ENCODE assay signal across 9 cellular contexts in the genomic region with DNA sequence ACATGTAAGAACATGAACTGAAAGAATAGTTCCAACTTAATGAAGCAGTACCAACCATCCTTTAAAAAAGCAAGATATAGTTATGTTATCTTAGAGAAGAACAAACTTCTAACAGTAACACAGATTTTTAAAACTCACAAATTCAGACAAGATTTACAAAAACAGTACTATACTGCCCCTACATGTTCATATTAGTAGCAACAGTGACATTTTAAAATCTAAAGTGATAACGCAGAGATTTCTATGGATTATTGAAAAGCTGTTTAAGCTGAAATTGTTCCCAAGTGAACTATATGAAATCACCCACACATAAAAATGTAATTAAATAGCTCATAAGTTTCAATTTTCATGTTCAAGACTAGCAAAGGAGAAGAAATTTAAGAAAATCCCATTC.
DNase-seq lines count a peak whose midpoint lies in the region; ATAC-seq and TF ChIP-seq lines count a peak whose summit lies in the region.
"Had no signal": no experiment of that assay in that cellular context is flagged by ENCODE, and none has a peak within 500 bp of the region (broad histone marks: within the 10 kb centered on the region; RNA-seq: fewer than 3 reads in every experiment).

No MANE protein-coding gene starts in this region.

- H3K27me3 Mint-ChIP-seq in CD4-positive, CD25-positive, alpha-beta regulatory T cell = no peaks in the 10 kb centered on the region
- no peaks in the 10 kb centered on the region for H3K27me3 Mint-ChIP-seq in brain

- POLR2A ChIA-PET in IMR-90 (lab: Charles Lee; ENCODE audit: unreplicated experiment) = no interaction called here

- no peaks in the 10 kb centered on the region for H3K9me3 ChIP-seq in CD4-positive, CD25-positive, alpha-beta regulatory T cell (ENCODE audit: control insufficient read depth in 2 of 2, low read length in 2 of 2)
- H3K9me3 ChIP-seq in IMR-90 (ENCODE audit: control insufficient read depth, insufficient read depth, low read length) = no peaks in the 10 kb centered on the region

- no peak overlapping the region for H3K14ac ChIP-seq in IMR-90 (replicated peaks; ENCODE audit: low read depth, low read length)

- dilution Hi-C loops in IMR-90 (cut with HindIII; ENCODE audit: low sequenced_read_pairs, unreplicated experiment) = no loop called here

- H2BK20ac ChIP-seq in IMR-90 (ENCODE audit: low read depth, low read length) = no peak overlapping the region

- H4K91ac ChIP-seq in IMR-90 (ENCODE audit: insufficient read depth, low read depth, low read length) = no peak overlapping the region

- peak in 2 of 3 donors; percentile 12 to 17 for DNase-seq in CD4-positive, CD25-positive, alpha-beta regulatory T cell
- DNase-seq in IMR-90 = peak; percentile 24
- DNase-seq in midbrain (lab: John Stamatoyannopoulos, UW) = peak; percentile 22
- no peak for DNase-seq in AG08395 (ENCODE audit: low spot score)
- no peak for DNase-seq in stimulated activated naive CD4-positive, alpha-beta T cell treated with Interleukin-2 at 50 U/mL for 16 hours (lab: John Stamatoyannopoulos, UW)
- DNase-seq in stimulated activated CD4-positive, alpha-beta T cell treated with anti-CD3 and anti-CD28 coated beads, Interleukin-2, amount 100 ng/mL, for 24 hours = no peak

- no peak overlapping the region for H2AFZ ChIP-seq in IMR-90 (replicated peaks; ENCODE audit: low read length, poor library complexity)

- no peak overlapping the region for H3K4ac ChIP-seq in IMR-90 (ENCODE audit: low read depth, low read length)

- peaks cover 18 to 43% (median 36%) of the 10 kb centered on the region in 4 donors for H3K4me1 Mint-ChIP-seq in CD4-positive, CD25-positive, alpha-beta regulatory T cell
- H3K4me1 Mint-ChIP-seq in brain = peaks cover 54% of the 10 kb centered on the region

- in situ Hi-C loops in IMR-90 (cut with MboI; ENCODE audit: low sequenced_read_pairs) = no loop called here

- no peak overlapping the region for H3K27ac ChIP-seq in CD4-positive, CD25-positive, alpha-beta regulatory T cell (ENCODE audit: insufficient read depth, low read length, poor library complexity, severe bottlenecking)
- H3K27ac ChIP-seq in IMR-90 (ENCODE audit: insufficient read depth, low read length) = no peak overlapping the region
- H3K27ac ChIP-seq: SK-N-MC had no signal

- H4K8ac ChIP-seq in IMR-90 (ENCODE audit: low read depth in 2 of 2, low read length in 2 of 2) = no peak overlapping the region

- H3K56ac ChIP-seq in IMR-90 (ENCODE audit: extremely low read depth, insufficient read depth, low read length) = no peak overlapping the region

- peaks cover 16% of the 10 kb centered on the region for H3K36me3 Mint-ChIP-seq in CD4-positive, CD25-positive, alpha-beta regulatory T cell
- peaks cover 9% of the 10 kb centered on the region for H3K36me3 Mint-ChIP-seq in brain

- H4K5ac ChIP-seq in IMR-90 (ENCODE audit: low read depth, low read length) = no peak overlapping the region

- peak; percentile 50 for TF ChIP-seq CTCF in IMR-90 (conservative IDR thresholded peaks at IDR 0.05; ENCODE audit: low read depth, low read length)
- TF ChIP-seq CTCF in brain (conservative IDR thresholded peaks at IDR 0.05) = peak; percentile 63 to 70

- H3K9ac ChIP-seq in IMR-90 (ENCODE audit: low read depth, low read length) = no peak overlapping the region

- CTCF ChIA-PET in IMR-90 (lab: Yijun Ruan, JAX) = interaction anchor here (0.7 to 1.3 kb wide), 2 partner anchors 268 to 562 kb away, joined by 3 to 4 read pairs; no protein-coding TSS in a partner anchor

- no peak for TF ChIP-seq POLR2A in IMR-90 (IDR thresholded peaks at IDR 0.05; ENCODE audit: low read depth, low read length)

- H2BK120ac ChIP-seq in IMR-90 (ENCODE audit: low read depth, low read length) = no peak overlapping the region

- no peaks in the 10 kb centered on the region for H3K27me3 ChIP-seq in CD4-positive, CD25-positive, alpha-beta regulatory T cell (ENCODE audit: control insufficient read depth, insufficient read depth, low read length)
- no peaks in the 10 kb centered on the region for H3K27me3 ChIP-seq in IMR-90 (ENCODE audit: control insufficient read depth, insufficient read depth, low read length)

- no peak overlapping the region for H3K4me3 ChIP-seq in CD4-positive, CD25-positive, alpha-beta regulatory T cell (ENCODE audit: low read depth, low read length)
- H3K4me3 ChIP-seq in IMR-90 (ENCODE audit: insufficient read depth, low read depth, low read length) = no peak overlapping the region
- H3K4me3 ChIP-seq: SK-N-MC had no signal

- no peak overlapping the region for H3K27ac Mint-ChIP-seq in CD4-positive, CD25-positive, alpha-beta regulatory T cell
- H3K27ac Mint-ChIP-seq in brain = peak overlapping the region in 2 of 5 experiments; percentile 4 to 49

- H2BK5ac ChIP-seq in IMR-90 (ENCODE audit: low read depth, low read length, poor library complexity, severe bottlenecking) = no peak overlapping the region

- no peak overlapping the region for H2AK5ac ChIP-seq in IMR-90 (ENCODE audit: low read depth, low read length)

- WGBS in IMR-90 (ENCODE audit: extremely low coverage in 2 of 2, insufficient read length in 1 of 2), 2 experiments = no CpG with 5 or more reads among the region's 1 CpG

- peaks cover 0 to 2% (median 0%) of the 10 kb centered on the region in 7 donors for H3K9me3 Mint-ChIP-seq in CD4-positive, CD25-positive, alpha-beta regulatory T cell
- H3K9me3 Mint-ChIP-seq in brain = peaks cover 0 to 4% (median 0%) of the 10 kb centered on the region in 5 experiments

- intact Hi-C loops in IMR-90 (cut with micrococcal nuclease) = loop anchor here (5.0 to 10.0 kb wide), 3 partner anchors 608 to 1008 kb away; partner anchors contain the start of gene GATB

- TF ChIP-seq RAD21 in IMR-90 (IDR thresholded peaks at IDR 0.05; ENCODE audit: low read length) = peak; percentile 51

- H3K18ac ChIP-seq in IMR-90 (ENCODE audit: low read depth, low read length) = no peak overlapping the region

- no TSS peak for BruUV-seq in IMR-90 (replicated peaks; lab: Mats Ljungman, UMichigan)

- no peak overlapping the region for H2AK9ac ChIP-seq in IMR-90 (replicated peaks; ENCODE audit: low read depth, low read length, poor library complexity)

- peaks cover 5% of the 10 kb centered on the region for H3K36me3 ChIP-seq in CD4-positive, CD25-positive, alpha-beta regulatory T cell (ENCODE audit: control insufficient read depth, insufficient read depth, low read length)
- H3K36me3 ChIP-seq in IMR-90 (ENCODE audit: control insufficient read depth, insufficient read depth, low read length) = no peaks in the 10 kb centered on the region

- H4K20me1 ChIP-seq in IMR-90 (ENCODE audit: insufficient read depth, low read length) = peaks cover 3% of the 10 kb centered on the region; the same call in 1 of the 2 replicates

- H3K23ac ChIP-seq in IMR-90 (ENCODE audit: low read depth, low read length) = no peak overlapping the region

- ATAC-seq in CD4-positive, CD25-positive, alpha-beta regulatory T cell (ENCODE audit: low read depth in 2 of 2) = no peak
- 0 out of 2 replicates have a peak, but pooled peaks have one; percentile 56 for ATAC-seq in IMR-90 (ENCODE audit: low read depth)
- ATAC-seq in GM18858 (IDR thresholded peaks at IDR 0.05; ENCODE audit: unreplicated experiment) = no peak

- no peak overlapping the region for H2BK15ac ChIP-seq in IMR-90 (ENCODE audit: low read depth, low read length)

- H3K79me1 ChIP-seq in IMR-90 (ENCODE audit: low read depth in 1 of 2, low read length in 2 of 2) = peaks cover 13 to 15% of the 10 kb centered on the region in 2 experiments; a peak in 2 of 4 replicates

- H3K9me1 ChIP-seq in IMR-90 (ENCODE audit: insufficient read depth, low read length) = peaks cover 3% of the 10 kb centered on the region; the same call in 1 of the 2 replicates

- H3K4me2 ChIP-seq in IMR-90 (ENCODE audit: low read depth, low read length) = no peak overlapping the region

- H3K4me1 ChIP-seq in CD4-positive, CD25-positive, alpha-beta regulatory T cell (ENCODE audit: control insufficient read depth, insufficient read depth, low read length, poor library complexity, severe bottlenecking) = peaks cover 12% of the 10 kb centered on the region
- peaks cover 3% of the 10 kb centered on the region; the same call in 1 of the 2 replicates for H3K4me1 ChIP-seq in IMR-90 (ENCODE audit: control insufficient read depth, insufficient read depth, low read length)

- no peak overlapping the region for H3K4me3 Mint-ChIP-seq in CD4-positive, CD25-positive, alpha-beta regulatory T cell
- H3K4me3 Mint-ChIP-seq in brain = no peak overlapping the region

TF ChIP-seq in IMR-90, 13 proteins besides CTCF, POLR2A, EP300 and RAD21:
- TF ChIP-seq MAZ (IDR thresholded peaks at IDR 0.05; ENCODE audit: borderline replicate concordance, low read depth, low read length) (no peak), RCOR1 (IDR thresholded peaks at IDR 0.05; ENCODE audit: insufficient replicate concordance, low read length) (no peak), NFE2L2 (IDR thresholded peaks at IDR 0.05; ENCODE audit: low read depth, low read length) (no peak), USF2 (IDR thresholded peaks at IDR 0.05; ENCODE audit: low read depth, low read length) (no peak), RFX5 (IDR thresholded peaks at IDR 0.05; ENCODE audit: low read depth, low read length) (no peak), ELK1 (IDR thresholded peaks at IDR 0.05; ENCODE audit: borderline replicate concordance, low read depth, low read length) (no peak), BHLHE40 (IDR thresholded peaks at IDR 0.05; ENCODE audit: low read depth, low read length) (no peak), SMC3 (IDR thresholded peaks at IDR 0.05; ENCODE audit: low read depth, low read length) (peak; percentile 48; the same call in 1 of the 2 replicates)

Comparison
In these comparisons a context has a peak if more than half of its experiments do, and no peak if none do; other contexts are left out.
1. DNase-seq: peak in CD4-positive, CD25-positive, alpha-beta regulatory T cell (2 of 3), IMR-90 (single experiment) and midbrain (single experiment); none in AG08395 (single experiment), stimulated activated naive CD4-positive, alpha-beta T cell treated with Interleukin-2 at 50 U/mL for 16 hours (single experiment) and stimulated activated CD4-positive, alpha-beta T cell treated with anti-CD3 and anti-CD28 coated beads, Interleukin-2, amount 100 ng/mL, for 24 hours (0 of 2).